ENCODE assay signal across 23 cellular contexts in genomic region chr14:102131741-102132140, GRCh38.
"Had no signal": no experiment of that assay in that cellular context is flagged by ENCODE, and none has a peak within 500 bp of the region (broad histone marks: within the 10 kb centered on the region; RNA-seq: fewer than 3 reads in every experiment).

No MANE protein-coding gene starts in this region.

- H3K27ac ChIP-seq: HL-60, RWPE1 had no signal

- H3K9ac ChIP-seq: SK-N-SH had no signal

- DNase-seq: Karpas-422, KG1, MM.1S, NCI-H1092 treated with DMSO at 0.1 percent for 48 hours, NCI-H1436, NCI-H187, NCI-H2029, NCI-H2081 treated with DMSO at 0.1 percent for 48 hours, NCI-H2171, NCI-H226, NCI-H446, NCI-H510A, NCI-H524 treated with DMSO at 0.1 percent for 48 hours, NCI-H69, NCI-H774, PC-3, SHP77, SK-N-SH, T-helper 1 cell had no signal

- FAIRE-seq: HTR-8/SVneo had no signal

- ATAC-seq: Panc1, PC-3 had no signal

- H3K9me3 ChIP-seq: SK-N-SH had no signal

- H3K4me2 ChIP-seq: SK-N-SH had no signal
